ENCODE assay signal across 1 cellular context in the genomic region with DNA sequence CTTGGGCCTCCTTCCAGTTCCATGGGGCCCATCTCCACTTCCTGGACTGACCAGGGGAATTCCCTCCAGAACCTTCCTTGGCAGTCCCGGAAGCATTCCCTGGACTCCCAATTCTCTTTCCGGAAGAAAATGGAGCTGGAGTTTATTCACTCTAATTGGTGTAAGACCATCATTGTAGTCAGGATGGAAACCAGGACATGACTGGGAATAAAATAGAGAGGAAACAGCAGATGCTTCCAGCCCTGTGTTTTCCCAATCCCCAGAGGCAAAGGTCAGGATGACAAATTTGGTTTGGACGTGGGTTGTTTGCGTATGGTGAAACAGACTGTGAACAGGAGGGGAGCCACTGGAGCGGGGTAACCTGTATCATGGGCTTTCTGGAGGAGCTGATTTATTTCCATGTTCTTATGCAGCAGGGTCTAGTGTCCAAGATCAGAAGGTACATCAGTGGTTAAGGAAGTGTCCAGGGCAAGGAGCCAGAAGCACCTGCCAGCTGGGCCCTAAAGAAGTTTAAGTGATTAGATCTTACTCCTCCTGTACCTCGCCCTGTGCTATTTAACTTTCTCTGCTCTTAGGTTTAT.
TF ChIP-seq lines count a peak whose summit lies in the region.

No MANE protein-coding gene starts in this region.

TF ChIP-seq in HepG2, 621 proteins besides CTCF, POLR2A, EP300 and RAD21 (continued from another document and continues in another):
- TF ChIP-seq, protein P1, sequence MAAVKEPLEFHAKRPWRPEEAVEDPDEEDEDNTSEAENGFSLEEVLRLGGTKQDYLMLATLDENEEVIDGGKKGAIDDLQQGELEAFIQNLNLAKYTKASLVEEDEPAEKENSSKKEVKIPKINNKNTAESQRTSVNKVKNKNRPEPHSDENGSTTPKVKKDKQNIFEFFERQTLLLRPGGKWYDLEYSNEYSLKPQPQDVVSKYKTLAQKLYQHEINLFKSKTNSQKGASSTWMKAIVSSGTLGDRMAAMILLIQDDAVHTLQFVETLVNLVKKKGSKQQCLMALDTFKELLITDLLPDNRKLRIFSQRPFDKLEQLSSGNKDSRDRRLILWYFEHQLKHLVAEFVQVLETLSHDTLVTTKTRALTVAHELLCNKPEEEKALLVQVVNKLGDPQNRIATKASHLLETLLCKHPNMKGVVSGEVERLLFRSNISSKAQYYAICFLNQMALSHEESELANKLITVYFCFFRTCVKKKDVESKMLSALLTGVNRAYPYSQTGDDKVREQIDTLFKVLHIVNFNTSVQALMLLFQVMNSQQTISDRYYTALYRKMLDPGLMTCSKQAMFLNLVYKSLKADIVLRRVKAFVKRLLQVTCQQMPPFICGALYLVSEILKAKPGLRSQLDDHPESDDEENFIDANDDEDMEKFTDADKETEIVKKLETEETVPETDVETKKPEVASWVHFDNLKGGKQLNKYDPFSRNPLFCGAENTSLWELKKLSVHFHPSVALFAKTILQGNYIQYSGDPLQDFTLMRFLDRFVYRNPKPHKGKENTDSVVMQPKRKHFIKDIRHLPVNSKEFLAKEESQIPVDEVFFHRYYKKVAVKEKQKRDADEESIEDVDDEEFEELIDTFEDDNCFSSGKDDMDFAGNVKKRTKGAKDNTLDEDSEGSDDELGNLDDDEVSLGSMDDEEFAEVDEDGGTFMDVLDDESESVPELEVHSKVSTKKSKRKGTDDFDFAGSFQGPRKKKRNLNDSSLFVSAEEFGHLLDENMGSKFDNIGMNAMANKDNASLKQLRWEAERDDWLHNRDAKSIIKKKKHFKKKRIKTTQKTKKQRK (IDR thresholded peaks at IDR 0.05; ENCODE audit: low read length), result no peak
- TF ChIP-seq ZNF207 (IDR thresholded peaks at IDR 0.05; ENCODE audit: borderline replicate concordance) (no peak), NRL (CRISPR knock-in tag; IDR thresholded peaks at IDR 0.05; ENCODE audit: borderline replicate concordance) (no peak), BORCS8-MEF2B (CRISPR knock-in tag; IDR thresholded peaks at IDR 0.05) (peak; percentile 45; the same call in 1 of the 2 replicates), TCF7 (IDR thresholded peaks at IDR 0.05; ENCODE audit: low read depth) (no peak), ZNF343 (CRISPR knock-in tag; IDR thresholded peaks at IDR 0.05) (no peak), ZNF674 (CRISPR knock-in tag; IDR thresholded peaks at IDR 0.05; ENCODE audit: low read depth) (no peak), TOPORS (CRISPR knock-in tag; IDR thresholded peaks at IDR 0.05) (no peak), ETV5 (CRISPR knock-in tag; IDR thresholded peaks at IDR 0.05; ENCODE audit: borderline replicate concordance) (peak; percentile 83; the same call in 1 of the 2 replicates), HOXA5 (CRISPR knock-in tag; IDR thresholded peaks at IDR 0.05) (no peak), ZNF484 (CRISPR knock-in tag; IDR thresholded peaks at IDR 0.05; ENCODE audit: borderline replicate concordance, low read depth) (no peak), GTF2F1 (IDR thresholded peaks at IDR 0.05; ENCODE audit: low read length) (no peak), KDM5A (IDR thresholded peaks at IDR 0.05; ENCODE audit: borderline replicate concordance, low read length) (no peak; the same call in 1 of the 2 replicates), ZBTB38 (CRISPR knock-in tag; IDR thresholded peaks at IDR 0.05) (no peak), ZNF768 (CRISPR knock-in tag; IDR thresholded peaks at IDR 0.05) (no peak), ZNF549 (CRISPR knock-in tag; IDR thresholded peaks at IDR 0.05) (no peak), RORA (CRISPR knock-in tag; IDR thresholded peaks at IDR 0.05) (no peak), ZNF761 (CRISPR knock-in tag; conservative IDR thresholded peaks at IDR 0.05) (0 out of 2 replicates have a peak, but pooled peaks have one; percentile 36), PLRG1 (conservative IDR thresholded peaks at IDR 0.05) (no peak), MYC (CRISPR knock-in tag; IDR thresholded peaks at IDR 0.05; ENCODE audit: borderline replicate concordance) (no peak), HMG20B (CRISPR knock-in tag; conservative IDR thresholded peaks at IDR 0.05) (0 out of 2 replicates have a peak, but pooled peaks have one; percentile 14), ZNF496 (CRISPR knock-in tag; IDR thresholded peaks at IDR 0.05; ENCODE audit: insufficient replicate concordance) (no peak), SIN3A (IDR thresholded peaks at IDR 0.05; ENCODE audit: borderline replicate concordance, low read depth, low read length) (no peak), HNRNPH1 (optimal IDR thresholded peaks at IDR 0.05; ENCODE audit: low read depth, low read length) (no peak), ZNF263 (CRISPR knock-in tag; IDR thresholded peaks at IDR 0.05) (no peak; the same call in 1 of the 2 replicates), U2AF2 (IDR thresholded peaks at IDR 0.05; ENCODE audit: low read depth, low read length) (no peak), NR2F6 (IDR thresholded peaks at IDR 0.05) (peak; percentile 73), NR2F6 (CRISPR knock-in tag; IDR thresholded peaks at IDR 0.05) (peak; percentile 68), MAZ (IDR thresholded peaks at IDR 0.05; ENCODE audit: borderline replicate concordance, low read depth, low read length) (no peak), MAZ (CRISPR knock-in tag; IDR thresholded peaks at IDR 0.05; ENCODE audit: low read depth) (peak; percentile 28; the same call in 1 of the 2 replicates), MZF1 (CRISPR knock-in tag; IDR thresholded peaks at IDR 0.05; ENCODE audit: borderline replicate concordance) (peak; percentile 77; the same call in 1 of the 2 replicates), CAMTA2 (CRISPR knock-in tag; IDR thresholded peaks at IDR 0.05; ENCODE audit: borderline replicate concordance) (no peak), SIX4 (CRISPR knock-in tag; IDR thresholded peaks at IDR 0.05) (no peak), IKZF4 (CRISPR knock-in tag; IDR thresholded peaks at IDR 0.05; ENCODE audit: borderline replicate concordance, low read depth, not compliant biosample characterization) (no peak), ATRX (CRISPR knock-in tag; IDR thresholded peaks at IDR 0.05; ENCODE audit: borderline replicate concordance) (no peak), ZBTB3 (CRISPR knock-in tag; IDR thresholded peaks at IDR 0.05; ENCODE audit: borderline replicate concordance, low read depth) (no peak), MYNN (CRISPR knock-in tag; IDR thresholded peaks at IDR 0.05; ENCODE audit: low read depth) (no peak), SIX1 (CRISPR knock-in tag; IDR thresholded peaks at IDR 0.05; ENCODE audit: borderline replicate concordance) (peak; percentile 15; the same call in 1 of the 2 replicates), PAF1 (CRISPR knock-in tag; IDR thresholded peaks at IDR 0.05) (no peak), SMARCE1 (IDR thresholded peaks at IDR 0.05; ENCODE audit: borderline replicate concordance) (no peak)
- TF ChIP-seq, protein P2, sequence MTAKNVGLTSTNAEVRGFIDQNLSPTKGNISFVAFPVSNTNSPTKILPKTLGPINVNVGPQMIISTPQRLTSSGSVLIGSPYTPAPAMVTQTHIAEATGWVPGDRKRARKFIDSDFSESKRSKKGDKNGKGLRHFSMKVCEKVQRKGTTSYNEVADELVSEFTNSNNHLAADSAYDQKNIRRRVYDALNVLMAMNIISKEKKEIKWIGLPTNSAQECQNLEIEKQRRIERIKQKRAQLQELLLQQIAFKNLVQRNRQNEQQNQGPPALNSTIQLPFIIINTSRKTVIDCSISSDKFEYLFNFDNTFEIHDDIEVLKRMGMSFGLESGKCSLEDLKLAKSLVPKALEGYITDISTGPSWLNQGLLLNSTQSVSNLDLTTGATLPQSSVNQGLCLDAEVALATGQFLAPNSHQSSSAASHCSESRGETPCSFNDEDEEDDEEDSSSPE (CRISPR knock-in tag; IDR thresholded peaks at IDR 0.05), result peak; percentile 63
- TF ChIP-seq, protein P3, sequence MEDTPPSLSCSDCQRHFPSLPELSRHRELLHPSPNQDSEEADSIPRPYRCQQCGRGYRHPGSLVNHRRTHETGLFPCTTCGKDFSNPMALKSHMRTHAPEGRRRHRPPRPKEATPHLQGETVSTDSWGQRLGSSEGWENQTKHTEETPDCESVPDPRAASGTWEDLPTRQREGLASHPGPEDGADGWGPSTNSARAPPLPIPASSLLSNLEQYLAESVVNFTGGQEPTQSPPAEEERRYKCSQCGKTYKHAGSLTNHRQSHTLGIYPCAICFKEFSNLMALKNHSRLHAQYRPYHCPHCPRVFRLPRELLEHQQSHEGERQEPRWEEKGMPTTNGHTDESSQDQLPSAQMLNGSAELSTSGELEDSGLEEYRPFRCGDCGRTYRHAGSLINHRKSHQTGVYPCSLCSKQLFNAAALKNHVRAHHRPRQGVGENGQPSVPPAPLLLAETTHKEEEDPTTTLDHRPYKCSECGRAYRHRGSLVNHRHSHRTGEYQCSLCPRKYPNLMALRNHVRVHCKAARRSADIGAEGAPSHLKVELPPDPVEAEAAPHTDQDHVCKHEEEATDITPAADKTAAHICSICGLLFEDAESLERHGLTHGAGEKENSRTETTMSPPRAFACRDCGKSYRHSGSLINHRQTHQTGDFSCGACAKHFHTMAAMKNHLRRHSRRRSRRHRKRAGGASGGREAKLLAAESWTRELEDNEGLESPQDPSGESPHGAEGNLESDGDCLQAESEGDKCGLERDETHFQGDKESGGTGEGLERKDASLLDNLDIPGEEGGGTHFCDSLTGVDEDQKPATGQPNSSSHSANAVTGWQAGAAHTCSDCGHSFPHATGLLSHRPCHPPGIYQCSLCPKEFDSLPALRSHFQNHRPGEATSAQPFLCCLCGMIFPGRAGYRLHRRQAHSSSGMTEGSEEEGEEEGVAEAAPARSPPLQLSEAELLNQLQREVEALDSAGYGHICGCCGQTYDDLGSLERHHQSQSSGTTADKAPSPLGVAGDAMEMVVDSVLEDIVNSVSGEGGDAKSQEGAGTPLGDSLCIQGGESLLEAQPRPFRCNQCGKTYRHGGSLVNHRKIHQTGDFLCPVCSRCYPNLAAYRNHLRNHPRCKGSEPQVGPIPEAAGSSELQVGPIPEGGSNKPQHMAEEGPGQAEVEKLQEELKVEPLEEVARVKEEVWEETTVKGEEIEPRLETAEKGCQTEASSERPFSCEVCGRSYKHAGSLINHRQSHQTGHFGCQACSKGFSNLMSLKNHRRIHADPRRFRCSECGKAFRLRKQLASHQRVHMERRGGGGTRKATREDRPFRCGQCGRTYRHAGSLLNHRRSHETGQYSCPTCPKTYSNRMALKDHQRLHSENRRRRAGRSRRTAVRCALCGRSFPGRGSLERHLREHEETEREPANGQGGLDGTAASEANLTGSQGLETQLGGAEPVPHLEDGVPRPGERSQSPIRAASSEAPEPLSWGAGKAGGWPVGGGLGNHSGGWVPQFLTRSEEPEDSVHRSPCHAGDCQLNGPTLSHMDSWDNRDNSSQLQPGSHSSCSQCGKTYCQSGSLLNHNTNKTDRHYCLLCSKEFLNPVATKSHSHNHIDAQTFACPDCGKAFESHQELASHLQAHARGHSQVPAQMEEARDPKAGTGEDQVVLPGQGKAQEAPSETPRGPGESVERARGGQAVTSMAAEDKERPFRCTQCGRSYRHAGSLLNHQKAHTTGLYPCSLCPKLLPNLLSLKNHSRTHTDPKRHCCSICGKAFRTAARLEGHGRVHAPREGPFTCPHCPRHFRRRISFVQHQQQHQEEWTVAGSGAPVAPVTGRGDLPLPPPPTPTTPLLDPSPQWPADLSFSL (CRISPR knock-in tag; IDR thresholded peaks at IDR 0.05), result no peak
- TF ChIP-seq, protein P4, sequence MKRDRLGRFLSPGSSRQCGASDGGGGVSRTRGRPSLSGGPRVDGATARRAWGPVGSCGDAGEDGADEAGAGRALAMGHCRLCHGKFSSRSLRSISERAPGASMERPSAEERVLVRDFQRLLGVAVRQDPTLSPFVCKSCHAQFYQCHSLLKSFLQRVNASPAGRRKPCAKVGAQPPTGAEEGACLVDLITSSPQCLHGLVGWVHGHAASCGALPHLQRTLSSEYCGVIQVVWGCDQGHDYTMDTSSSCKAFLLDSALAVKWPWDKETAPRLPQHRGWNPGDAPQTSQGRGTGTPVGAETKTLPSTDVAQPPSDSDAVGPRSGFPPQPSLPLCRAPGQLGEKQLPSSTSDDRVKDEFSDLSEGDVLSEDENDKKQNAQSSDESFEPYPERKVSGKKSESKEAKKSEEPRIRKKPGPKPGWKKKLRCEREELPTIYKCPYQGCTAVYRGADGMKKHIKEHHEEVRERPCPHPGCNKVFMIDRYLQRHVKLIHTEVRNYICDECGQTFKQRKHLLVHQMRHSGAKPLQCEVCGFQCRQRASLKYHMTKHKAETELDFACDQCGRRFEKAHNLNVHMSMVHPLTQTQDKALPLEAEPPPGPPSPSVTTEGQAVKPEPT (CRISPR knock-in tag; IDR thresholded peaks at IDR 0.05; ENCODE audit: low read depth), result no peak
- TF ChIP-seq, protein P5, sequence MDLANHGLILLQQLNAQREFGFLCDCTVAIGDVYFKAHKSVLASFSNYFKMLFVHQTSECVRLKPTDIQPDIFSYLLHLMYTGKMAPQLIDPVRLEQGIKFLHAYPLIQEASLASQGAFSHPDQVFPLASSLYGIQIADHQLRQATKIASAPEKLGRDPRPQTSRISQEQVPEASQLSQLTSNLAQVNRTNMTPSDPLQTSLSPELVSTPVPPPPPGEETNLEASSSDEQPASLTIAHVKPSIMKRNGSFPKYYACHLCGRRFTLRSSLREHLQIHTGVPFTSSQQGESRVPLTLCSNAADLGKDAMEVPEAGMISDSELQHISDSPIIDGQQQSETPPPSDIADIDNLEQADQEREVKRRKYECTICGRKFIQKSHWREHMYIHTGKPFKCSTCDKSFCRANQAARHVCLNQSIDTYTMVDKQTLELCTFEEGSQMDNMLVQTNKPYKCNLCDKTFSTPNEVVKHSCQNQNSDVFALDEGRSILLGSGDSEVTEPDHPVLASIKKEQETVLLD (CRISPR knock-in tag; IDR thresholded peaks at IDR 0.05; ENCODE audit: low read depth), result no peak
- TF ChIP-seq, protein P6, sequence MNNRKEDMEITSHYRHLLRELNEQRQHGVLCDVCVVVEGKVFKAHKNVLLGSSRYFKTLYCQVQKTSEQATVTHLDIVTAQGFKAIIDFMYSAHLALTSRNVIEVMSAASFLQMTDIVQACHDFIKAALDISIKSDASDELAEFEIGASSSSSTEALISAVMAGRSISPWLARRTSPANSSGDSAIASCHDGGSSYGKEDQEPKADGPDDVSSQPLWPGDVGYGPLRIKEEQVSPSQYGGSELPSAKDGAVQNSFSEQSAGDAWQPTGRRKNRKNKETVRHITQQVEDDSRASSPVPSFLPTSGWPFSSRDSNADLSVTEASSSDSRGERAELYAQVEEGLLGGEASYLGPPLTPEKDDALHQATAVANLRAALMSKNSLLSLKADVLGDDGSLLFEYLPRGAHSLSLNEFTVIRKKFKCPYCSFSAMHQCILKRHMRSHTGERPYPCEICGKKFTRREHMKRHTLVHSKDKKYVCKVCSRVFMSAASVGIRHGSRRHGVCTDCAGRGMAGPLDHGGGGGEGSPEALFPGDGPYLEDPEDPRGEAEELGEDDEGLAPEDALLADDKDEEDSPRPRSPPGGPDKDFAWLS (CRISPR knock-in tag; IDR thresholded peaks at IDR 0.05; ENCODE audit: borderline replicate concordance), result no peak
